In the genomic region with DNA sequence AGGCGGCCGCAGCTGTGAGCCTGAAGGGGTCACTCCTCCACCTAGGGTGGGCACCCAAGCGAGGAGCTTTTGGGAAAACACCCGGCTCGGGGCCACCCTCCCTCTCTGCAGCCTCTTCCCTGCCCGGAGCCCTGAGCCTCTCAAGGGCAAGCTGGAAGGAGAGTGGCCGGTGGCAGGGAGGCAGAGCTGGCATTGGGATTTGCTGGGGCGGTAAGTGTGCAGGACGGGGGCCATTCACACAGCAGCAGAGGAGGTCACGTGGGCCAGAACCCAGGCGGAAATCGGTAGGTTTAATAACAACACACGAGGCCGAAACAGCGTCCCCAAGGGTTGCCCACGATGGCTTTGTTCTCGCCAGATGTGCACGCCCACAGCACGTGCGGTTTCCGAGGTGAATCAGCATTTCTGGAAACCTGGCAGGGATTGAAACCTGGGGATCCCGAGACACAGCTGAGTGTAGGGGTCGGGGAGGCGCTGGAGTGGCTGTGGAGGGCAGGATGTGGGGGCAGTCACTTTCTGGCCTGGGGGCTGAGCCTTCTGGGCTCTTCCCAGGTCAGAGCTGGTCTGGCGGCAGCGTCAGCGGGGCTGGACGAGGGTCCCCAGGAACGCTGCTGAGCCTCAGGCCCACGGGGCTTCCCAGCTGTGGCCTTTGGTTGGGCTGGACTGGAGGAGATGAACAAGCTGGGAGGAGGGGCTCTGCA, we compare ENCODE assay signal across 1 cellular context.
TF ChIP-seq lines count a peak whose summit lies in the region.

No MANE protein-coding gene starts in this region.

TF ChIP-seq in SK-N-SH, 30 proteins besides CTCF, POLR2A, EP300 and RAD21:
- TF ChIP-seq FOXM1 (IDR thresholded peaks at IDR 0.05; ENCODE audit: low read depth): no peak
- TF ChIP-seq YY1 (IDR thresholded peaks at IDR 0.05; ENCODE audit: low read depth): no peak
- no peak for TF ChIP-seq TAF1 (IDR thresholded peaks at IDR 0.05; ENCODE audit: borderline replicate concordance, low read depth, low read length)
